ENCODE assay signal across 13 cellular contexts in the genomic region with DNA sequence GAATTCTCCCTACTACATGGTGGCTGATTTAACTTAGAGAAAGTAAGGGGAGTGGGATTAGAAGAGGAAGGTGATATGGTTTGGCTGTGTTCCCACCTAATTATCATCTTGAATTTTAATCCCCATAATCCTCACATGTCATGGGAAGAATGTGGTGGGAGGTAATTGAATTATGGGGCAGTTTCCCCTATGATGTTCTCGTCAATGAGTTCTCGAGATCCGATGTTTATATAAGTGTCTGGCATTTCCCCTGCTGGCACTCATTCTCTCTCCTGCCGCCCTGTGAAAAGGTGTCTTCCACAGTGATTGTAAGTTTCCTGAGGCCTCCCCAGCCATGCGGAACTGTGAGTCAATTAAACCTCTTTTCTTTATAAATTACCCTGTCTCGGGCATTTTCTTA.
"Had no signal": no experiment of that assay in that cellular context is flagged by ENCODE, and none has a peak within 500 bp of the region (broad histone marks: within the 10 kb centered on the region; RNA-seq: fewer than 3 reads in every experiment).

No MANE protein-coding gene starts in this region.

- H3K9me3 Mint-ChIP-seq: natural killer cell, neural crest cell had no signal

- H3K4me1 Mint-ChIP-seq: neural crest cell had no signal

- H3K4me3 Mint-ChIP-seq: natural killer cell, neural crest cell had no signal

- H3K27ac Mint-ChIP-seq: natural killer cell had no signal

- DNase-seq: cortex of kidney; effector memory CD4-positive, alpha-beta T cell; head of caudate nucleus; islet precursor cell; mammary epithelial cell; natural killer cell; right cardiac atrium; small intestine; stimulated activated CD4-positive, alpha-beta T cell treated with anti-CD3 and anti-CD28 coated beads, Interleukin-12 subunit alpha, Interleukin-12 subunit beta, amount 100 ng/mL, for 4 hours; stimulated activated naive CD4-positive, alpha-beta T cell treated with Interleukin-2 at 50 U/mL for 16 hours; trophoblast cell had no signal

- ATAC-seq: left lobe of liver, natural killer cell, right cardiac atrium had no signal

- H3K36me3 Mint-ChIP-seq: natural killer cell had no signal
